9 cellular contexts compared by ENCODE assay signal in the genomic region with DNA sequence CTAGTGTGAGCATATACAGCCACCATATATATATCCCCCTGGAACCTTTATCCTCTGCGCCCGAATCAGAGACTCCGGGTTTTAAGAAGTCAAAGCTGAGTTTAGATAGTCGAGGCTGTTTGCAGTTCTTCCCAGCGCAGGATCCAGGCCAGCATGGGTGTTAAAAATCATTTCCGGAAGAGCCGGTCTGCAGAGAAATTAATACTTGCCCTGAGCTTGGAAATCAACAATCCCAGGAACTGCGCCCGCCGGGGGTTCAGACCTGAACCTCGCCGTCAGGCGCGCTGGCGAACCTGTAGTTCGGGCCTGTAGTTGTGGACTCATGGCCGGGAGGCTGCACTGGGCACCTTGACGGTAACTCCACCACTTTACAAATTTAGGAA. TPM values are rescaled to one million over a fixed set of nuclear protein-coding genes. Genes with fewer than 3 reads are reported as not detected.
DNase-seq lines count a peak whose midpoint lies in the region; ATAC-seq and TF ChIP-seq lines count a peak whose summit lies in the region.
"Had no signal": no experiment of that assay in that cellular context is flagged by ENCODE, and none has a peak within 500 bp of the region (broad histone marks: within the 10 kb centered on the region; RNA-seq: fewer than 3 reads in every experiment).

No MANE protein-coding gene starts in this region.

- peaks cover 10 to 16% of the 10 kb centered on the region in 2 experiments for H3K9me3 ChIP-seq in CD4-positive, CD25-positive, alpha-beta regulatory T cell (ENCODE audit: control insufficient read depth in 2 of 2, low read length in 2 of 2)
- H3K9me3 ChIP-seq in duodenal mucosa (ENCODE audit: control insufficient read depth in 1 of 2, low read length in 2 of 2) = no peaks in the 10 kb centered on the region

- in situ Hi-C loops in brain microvascular endothelial cell (cut with HindIII; ENCODE audit: low pct_ligation_motif_present, low sequenced_read_pairs) = no loop called here

- peaks cover 78% of the 10 kb centered on the region for H3K27me3 ChIP-seq in CD4-positive, CD25-positive, alpha-beta regulatory T cell (ENCODE audit: control insufficient read depth, insufficient read depth, low read length)
- peaks cover 85 to 95% of the 10 kb centered on the region in 2 donors for H3K27me3 ChIP-seq in duodenal mucosa (ENCODE audit: control insufficient read depth in 1 of 2, insufficient read depth in 2 of 2, low read length in 2 of 2)
- H3K27me3 ChIP-seq in brain microvascular endothelial cell (replicated peaks) = peaks cover 88% of the 10 kb centered on the region

- intact Hi-C loops in natural killer cell (cut with micrococcal nuclease) = no loop called here

- H3K36me3 Mint-ChIP-seq in CD4-positive, CD25-positive, alpha-beta regulatory T cell = no peaks in the 10 kb centered on the region
- H3K36me3 Mint-ChIP-seq in natural killer cell = no peaks in the 10 kb centered on the region

- no peak overlapping the region for H3K27ac ChIP-seq in CD4-positive, CD25-positive, alpha-beta regulatory T cell (ENCODE audit: insufficient read depth, low read length, poor library complexity, severe bottlenecking)
- H3K27ac ChIP-seq in duodenal mucosa (ENCODE audit: low read depth, low read length) = no peak overlapping the region
- no peak overlapping the region for H3K27ac ChIP-seq in brain microvascular endothelial cell

- peaks cover 46% of the 10 kb centered on the region for H3K4me1 ChIP-seq in CD4-positive, CD25-positive, alpha-beta regulatory T cell (ENCODE audit: control insufficient read depth, insufficient read depth, low read length, poor library complexity, severe bottlenecking)
- peaks cover 16 to 28% of the 10 kb centered on the region in 2 donors for H3K4me1 ChIP-seq in duodenal mucosa (ENCODE audit: control insufficient read depth in 1 of 2, insufficient read depth in 2 of 2, low read length in 2 of 2)

- peak overlapping the region; percentile 55 for H3K4me3 ChIP-seq in CD4-positive, CD25-positive, alpha-beta regulatory T cell (ENCODE audit: low read depth, low read length)
- H3K4me3 ChIP-seq in HFF-Myc (replicated peaks; ENCODE audit: low read depth, low read length) = peak overlapping the region; percentile 72
- H3K4me3 ChIP-seq in duodenal mucosa (ENCODE audit: low read depth in 1 of 2, low read length in 2 of 2) = peak overlapping the region; percentile 23 to 54
- no peak overlapping the region for H3K4me3 ChIP-seq in brain microvascular endothelial cell (ENCODE audit: low read depth, low read length)

- peaks cover 17 to 54% (median 36%) of the 10 kb centered on the region in 4 donors for H3K4me1 Mint-ChIP-seq in CD4-positive, CD25-positive, alpha-beta regulatory T cell
- peaks cover 41 to 52% of the 10 kb centered on the region in 2 donors for H3K4me1 Mint-ChIP-seq in natural killer cell

- ATAC-seq in CD4-positive, CD25-positive, alpha-beta regulatory T cell (ENCODE audit: low read depth in 2 of 2) = no peak
- ATAC-seq in natural killer cell = no peak

- peak overlapping the region; percentile 55 to 86 (median 83) for H3K4me3 Mint-ChIP-seq in CD4-positive, CD25-positive, alpha-beta regulatory T cell
- H3K4me3 Mint-ChIP-seq in natural killer cell = peak overlapping the region; percentile 80

- peaks cover 97% of the 10 kb centered on the region for H3K27me3 Mint-ChIP-seq in CD4-positive, CD25-positive, alpha-beta regulatory T cell
- peaks cover 70 to 90% of the 10 kb centered on the region in 2 donors for H3K27me3 Mint-ChIP-seq in natural killer cell (ENCODE audit: low read depth in 2 of 2)

- DNase-seq in CD4-positive, CD25-positive, alpha-beta regulatory T cell = no peak
- no peak for DNase-seq in HFF-Myc (ENCODE audit: extremely low read depth, low read depth)
- no peak for DNase-seq in natural killer cell
- DNase-seq in NCI-H1105 treated with DMSO at 0.1 percent for 48 hours (lab: John Stamatoyannopoulos, UW) = no peak
- no peak for DNase-seq in HK-2 (ENCODE audit: unreplicated experiment)
- DNase-seq in DMS 273 treated with DMSO at 0.1 percent for 48 hours (lab: John Stamatoyannopoulos, UW) = no peak
- DNase-seq in brain microvascular endothelial cell = no peak
- DNase-seq: NCI-H1092 had no signal

- TF ChIP-seq CTCF in HFF-Myc (IDR thresholded peaks at IDR 0.05; ENCODE audit: low read depth, low read length, missing control alignments) (no peak), natural killer cell (IDR thresholded peaks at IDR 0.05) (no peak), brain microvascular endothelial cell (IDR thresholded peaks at IDR 0.05; ENCODE audit: low read depth, low read length, missing control alignments) (no peak)

- peak overlapping the region in 1 of 3 donors; percentile 45 for H3K27ac Mint-ChIP-seq in CD4-positive, CD25-positive, alpha-beta regulatory T cell
- H3K27ac Mint-ChIP-seq in natural killer cell = peak overlapping the region in 1 of 2 donors; percentile 56

- no peaks in the 10 kb centered on the region for H3K36me3 ChIP-seq in CD4-positive, CD25-positive, alpha-beta regulatory T cell (ENCODE audit: control insufficient read depth, insufficient read depth, low read length)
- H3K36me3 ChIP-seq in duodenal mucosa (ENCODE audit: control insufficient read depth in 1 of 2, insufficient read depth in 2 of 2, low read length in 2 of 2) = no peaks in the 10 kb centered on the region
- no peaks in the 10 kb centered on the region for H3K36me3 ChIP-seq in brain microvascular endothelial cell (replicated peaks)

- H3K9me3 Mint-ChIP-seq in CD4-positive, CD25-positive, alpha-beta regulatory T cell = peaks cover 0 to 11% (median 0%) of the 10 kb centered on the region in 7 donors
- no peaks in the 10 kb centered on the region for H3K9me3 Mint-ChIP-seq in natural killer cell

- H3K9ac ChIP-seq in duodenal mucosa (ENCODE audit: low read depth in 1 of 2, low read length in 2 of 2) = no peak overlapping the region

RNA-seq across cellular contexts. Expression of gene SHOX2, which starts 2.3 kb away (rescaled TPM):
- total RNA-seq in CD4-positive, CD25-positive, alpha-beta regulatory T cell = not detected
- not detected for polyA plus RNA-seq in CD4-positive, CD25-positive, alpha-beta regulatory T cell
- not detected for total RNA-seq in natural killer cell

RNA-seq across cellular contexts. Expression of gene RSRC1, which starts 5.9 kb away (rescaled TPM):
- 30.1 TPM for total RNA-seq in CD4-positive, CD25-positive, alpha-beta regulatory T cell
- 10 to 100 TPM; 25.8 to 35.7 (median 32.0) TPM for polyA plus RNA-seq in CD4-positive, CD25-positive, alpha-beta regulatory T cell
- 10 to 100 TPM; 37.3 to 41.1 (median 37.6) TPM for total RNA-seq in natural killer cell
